Comparison of ENCODE assay signal across 10 cellular contexts in the genomic region with DNA sequence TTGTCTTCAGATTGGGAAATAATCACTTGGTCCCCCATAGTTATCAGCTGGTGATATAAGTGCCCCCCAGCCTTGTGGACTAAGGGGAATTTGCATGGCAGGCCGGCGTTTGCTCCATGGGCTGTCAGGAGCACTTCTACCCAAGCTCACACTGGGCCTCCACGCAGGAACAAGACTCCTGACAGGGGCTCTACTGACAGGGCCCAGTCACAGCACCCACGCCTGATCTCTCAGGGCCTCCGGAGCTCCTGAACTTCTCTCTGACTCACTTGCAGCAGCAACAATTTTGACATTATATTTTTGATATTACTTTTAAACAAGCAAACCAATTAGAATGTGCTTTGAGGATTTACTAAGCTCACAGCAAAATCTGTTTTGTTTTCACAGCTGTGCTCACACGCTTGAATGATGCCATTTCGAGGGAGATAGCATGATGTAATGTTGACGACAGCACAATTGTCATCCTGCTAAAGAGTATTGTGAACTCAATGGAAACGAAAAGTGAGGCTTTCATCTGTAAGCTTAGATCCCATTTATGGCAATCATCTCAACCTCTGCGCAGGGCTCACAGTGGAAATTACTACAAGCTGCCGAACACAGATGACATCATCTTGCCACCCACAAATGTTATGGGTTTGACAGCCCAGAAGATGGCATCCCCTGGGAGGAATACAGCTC. TPM values are rescaled to one million over a fixed set of nuclear protein-coding genes. Genes with fewer than 3 reads are reported as not detected.
DNase-seq lines count a peak whose midpoint lies in the region; ATAC-seq and TF ChIP-seq lines count a peak whose summit lies in the region.
"Had no signal": no experiment of that assay in that cellular context is flagged by ENCODE, and none has a peak within 500 bp of the region (broad histone marks: within the 10 kb centered on the region; RNA-seq: fewer than 3 reads in every experiment).

No MANE protein-coding gene starts in this region.

- H3K36me3 ChIP-seq in SU-DHL-6 (ENCODE audit: low read length), result no peaks in the 10 kb centered on the region

- no peaks in the 10 kb centered on the region for H4K20me1 ChIP-seq in SU-DHL-6 (ENCODE audit: low read depth, low read length)

- no peaks in the 10 kb centered on the region for H3K4me1 Mint-ChIP-seq in activated T-helper 1 cell treated with anti-CD3 and anti-CD28 coated beads, Interleukin-12 subunit alpha, Interleukin-12 subunit beta, Interleukin-2, Interleukin-4 antibody, amounts not matched to agents 30 ng/mL and 10 ng/mL and 1 ng/mL, durations not matched to agents 14 hours and 24 hours and 36 hours (ENCODE audit: low read depth)

- peak; percentile 41 for DNase-seq in retina
- no peak for DNase-seq in kidney glomerular epithelial cell (lab: John Stamatoyannopoulos, UW)
- DNase-seq in activated T-helper 1 cell treated with anti-CD3 and anti-CD28 coated beads, Interleukin-12 subunit alpha, Interleukin-12 subunit beta, Interleukin-2, Interleukin-4 antibody, amounts not matched to agents 30 ng/mL and 10 ng/mL and 1 ng/mL, durations not matched to agents 14 hours and 24 hours and 36 hours (ENCODE audit: low spot score), result no peak
- DNase-seq in GF-D8 (lab: John Stamatoyannopoulos, UW), result no peak
- DNase-seq: activated effector memory CD4-positive, alpha-beta T cell treated with Interleukin-2 at 50 U/mL for 16 hours; IMR-90; occipital lobe had no signal

- H3K27ac Mint-ChIP-seq in activated T-helper 1 cell treated with anti-CD3 and anti-CD28 coated beads, Interleukin-12 subunit alpha, Interleukin-12 subunit beta, Interleukin-2, Interleukin-4 antibody, amounts not matched to agents 30 ng/mL and 10 ng/mL and 1 ng/mL, durations not matched to agents 14 hours and 24 hours and 36 hours, result no peak overlapping the region

- H3K4me3 Mint-ChIP-seq in activated T-helper 1 cell treated with anti-CD3 and anti-CD28 coated beads, Interleukin-12 subunit alpha, Interleukin-12 subunit beta, Interleukin-2, Interleukin-4 antibody, amounts not matched to agents 30 ng/mL and 10 ng/mL and 1 ng/mL, durations not matched to agents 14 hours and 24 hours and 36 hours, result no peak overlapping the region

- H3K4me3 ChIP-seq in SU-DHL-6 (ENCODE audit: insufficient read depth, low read length, poor library complexity, severe bottlenecking), result no peak overlapping the region

- no peaks in the 10 kb centered on the region for H3K27me3 ChIP-seq in SU-DHL-6 (ENCODE audit: low read length)

- H3K27ac ChIP-seq in SU-DHL-6 (ENCODE audit: low read depth, low read length), result no peak overlapping the region

- no peak overlapping the region for H2AFZ ChIP-seq in SU-DHL-6 (ENCODE audit: low read depth, low read length, severe bottlenecking)

- H3K27me3 Mint-ChIP-seq in activated T-helper 1 cell treated with anti-CD3 and anti-CD28 coated beads, Interleukin-12 subunit alpha, Interleukin-12 subunit beta, Interleukin-2, Interleukin-4 antibody, amounts not matched to agents 30 ng/mL and 10 ng/mL and 1 ng/mL, durations not matched to agents 14 hours and 24 hours and 36 hours (ENCODE audit: insufficient read depth), result peaks cover 4% of the 10 kb centered on the region

- no peaks in the 10 kb centered on the region for H3K9me3 Mint-ChIP-seq in activated T-helper 1 cell treated with anti-CD3 and anti-CD28 coated beads, Interleukin-12 subunit alpha, Interleukin-12 subunit beta, Interleukin-2, Interleukin-4 antibody, amounts not matched to agents 30 ng/mL and 10 ng/mL and 1 ng/mL, durations not matched to agents 14 hours and 24 hours and 36 hours

- H3F3A ChIP-seq in SU-DHL-6 (ENCODE audit: insufficient read depth), result no peaks in the 10 kb centered on the region

- TF ChIP-seq CTCF in SU-DHL-6 (IDR thresholded peaks at IDR 0.05; ENCODE audit: insufficient read depth, low read length, poor library complexity, severe bottlenecking), result no peak

- no peaks in the 10 kb centered on the region for H3K36me3 Mint-ChIP-seq in activated T-helper 1 cell treated with anti-CD3 and anti-CD28 coated beads, Interleukin-12 subunit alpha, Interleukin-12 subunit beta, Interleukin-2, Interleukin-4 antibody, amounts not matched to agents 30 ng/mL and 10 ng/mL and 1 ng/mL, durations not matched to agents 14 hours and 24 hours and 36 hours (ENCODE audit: low read depth)

- peak overlapping the region; percentile 43 for H3K4me2 ChIP-seq in SU-DHL-6 (ENCODE audit: low read depth, low read length, poor library complexity, severe bottlenecking)

- ATAC-seq in GM18520 (IDR thresholded peaks at IDR 0.05; ENCODE audit: unreplicated experiment), result peak; percentile 87
- ATAC-seq in HG02884 (IDR thresholded peaks at IDR 0.05; ENCODE audit: unreplicated experiment), result peak; percentile 45

- H3K9me2 ChIP-seq in SU-DHL-6 (replicated peaks; ENCODE audit: insufficient read depth, low read length), result no peaks in the 10 kb centered on the region

- no peak overlapping the region for H3K9ac ChIP-seq in SU-DHL-6 (ENCODE audit: low read length)

- intact Hi-C loops in activated T-helper 1 cell treated with anti-CD3 and anti-CD28 coated beads, Interleukin-12 subunit alpha, Interleukin-12 subunit beta, Interleukin-2, Interleukin-4 antibody, amounts not matched to agents 30 ng/mL and 10 ng/mL and 1 ng/mL, durations not matched to agents 14 hours and 24 hours and 36 hours (cut with micrococcal nuclease), result no loop called here

- no peaks in the 10 kb centered on the region for H3K9me3 ChIP-seq in SU-DHL-6 (ENCODE audit: insufficient read depth, low read length)

- H3K79me2 ChIP-seq in SU-DHL-6 (ENCODE audit: insufficient read depth, low read length), result no peaks in the 10 kb centered on the region

RNA-seq across cellular contexts. Expression of gene TXNDC5, which starts 28.7 kb away (rescaled TPM):
- 119 and 121 TPM in 2 replicates for total RNA-seq in activated T-helper 1 cell treated with anti-CD3 and anti-CD28 coated beads, Interleukin-12 subunit alpha, Interleukin-12 subunit beta, Interleukin-2, Interleukin-4 antibody, amounts not matched to agents 30 ng/mL and 10 ng/mL and 1 ng/mL, durations not matched to agents 14 hours and 24 hours and 36 hours
